31 cellular contexts compared by ENCODE assay signal in the genomic region with DNA sequence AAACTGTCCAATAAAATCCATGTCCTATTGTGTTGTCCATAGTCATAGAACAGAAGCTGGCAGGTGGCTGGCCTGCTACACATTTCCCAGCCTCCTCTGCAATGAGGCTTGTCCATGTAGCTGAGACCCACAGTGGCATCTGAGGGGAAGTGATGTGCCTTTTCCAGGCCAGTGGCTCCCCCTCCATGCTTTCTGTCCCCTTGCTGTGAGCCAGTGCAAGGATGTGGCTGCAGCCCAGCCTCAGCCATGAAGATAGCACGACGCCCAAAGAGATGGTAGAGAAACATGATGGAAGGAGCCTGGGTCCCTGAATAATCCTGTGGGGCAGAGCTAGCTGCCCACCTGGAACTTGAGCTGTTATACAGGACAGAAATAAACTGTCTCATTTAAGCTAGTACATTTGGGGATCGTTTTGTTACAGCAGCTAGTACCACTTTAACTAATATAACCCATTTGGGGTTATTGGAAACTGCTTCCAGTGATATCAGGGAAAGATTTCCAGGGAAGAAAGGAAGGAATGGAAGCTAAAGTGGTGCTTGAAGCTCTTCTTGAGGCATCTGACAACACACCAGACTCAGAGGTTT.
"Had no signal": no experiment of that assay in that cellular context is flagged by ENCODE, and none has a peak within 500 bp of the region (broad histone marks: within the 10 kb centered on the region; RNA-seq: fewer than 3 reads in every experiment).

No MANE protein-coding gene starts in this region.

- H3K4me3 Mint-ChIP-seq: effector memory CD8-positive, alpha-beta T cell; immature natural killer cell; memory B cell; mesothelial cell of epicardium; naive thymus-derived CD4-positive, alpha-beta T cell; nephron; neural progenitor cell; stimulated activated memory B cell treated with anti-CD40 and anti-IgM and Interleukin-4, amounts not matched to agents 10 μg/mL and 1 μg/mL and 100 μg/mL, for 72 hours had no signal

- H3K9me3 ChIP-seq: esophagus squamous epithelium, heart right ventricle, left ventricle myocardium inferior, lower lobe of right lung, mucosa of descending colon, ovary, sigmoid colon, testis, tibial artery, upper lobe of left lung had no signal

- H3K36me3 Mint-ChIP-seq: immature natural killer cell, neural progenitor cell had no signal

- H3K27me3 ChIP-seq: esophagus squamous epithelium, heart right ventricle, neural progenitor cell, ovary, sigmoid colon, testis, tibial artery, upper lobe of left lung had no signal

- H3K36me3 ChIP-seq: lower lobe of right lung, neural progenitor cell, ovary had no signal

- ATAC-seq: effector memory CD8-positive, alpha-beta T cell; heart right ventricle; lower lobe of right lung; naive thymus-derived CD4-positive, alpha-beta T cell; stimulated activated memory B cell treated with anti-CD40 and anti-IgM and Interleukin-4, amounts not matched to agents 10 μg/mL and 1 μg/mL and 100 μg/mL, for 72 hours; stimulated activated naive CD8-positive, alpha-beta T cell treated with anti-CD3 and anti-CD28 coated beads, Interleukin-15, Interleukin-2, amounts not matched to agents 100 U/mL and 50 U/mL, for 24 hours had no signal

- H3K4me2 ChIP-seq: neural progenitor cell had no signal

- H3K27me3 Mint-ChIP-seq: effector memory CD8-positive, alpha-beta T cell; memory B cell; naive thymus-derived CD4-positive, alpha-beta T cell; stimulated activated memory B cell treated with anti-CD40 and anti-IgM and Interleukin-4, amounts not matched to agents 10 μg/mL and 1 μg/mL and 100 μg/mL, for 72 hours had no signal

- FAIRE-seq: endometrium, urothelium cell line had no signal

- H3K9me3 Mint-ChIP-seq: effector memory CD8-positive, alpha-beta T cell; immature natural killer cell; memory B cell; mesothelial cell of epicardium; naive thymus-derived CD4-positive, alpha-beta T cell; nephron; neural progenitor cell had no signal

- H3K4me3 ChIP-seq: coronary artery, esophagus squamous epithelium, heart right ventricle, left ventricle myocardium inferior, lower lobe of right lung, mucosa of descending colon, neural progenitor cell, ovary, sigmoid colon, testis, tibial artery, upper lobe of left lung had no signal

- H2AFZ ChIP-seq: neural progenitor cell had no signal

- H3K4me1 ChIP-seq: esophagus squamous epithelium, sigmoid colon had no signal

- H3K27ac ChIP-seq: coronary artery, esophagus squamous epithelium, heart right ventricle, left ventricle myocardium inferior, lower lobe of right lung, neural progenitor cell, ovary, sigmoid colon, testis, tibial artery, upper lobe of left lung had no signal

- DNase-seq: dermis blood vessel endothelial cell; effector memory CD8-positive, alpha-beta T cell; esophagus squamous epithelium; foreskin melanocyte; glutamatergic neuron; heart right ventricle; hypothalamus; immature natural killer cell; islet precursor cell; kidney glomerular epithelial cell; left ventricle myocardium inferior; lower lobe of right lung; naive thymus-derived CD4-positive, alpha-beta T cell; occipital lobe; ovary; sigmoid colon; stimulated activated CD4-positive, alpha-beta T cell treated with anti-CD3 and anti-CD28 coated beads, Interleukin-4, amount 100 ng/mL, for 4 hours; stimulated activated naive CD8-positive, alpha-beta T cell treated with anti-CD3 and anti-CD28 coated beads, Interleukin-15, Interleukin-2, amounts not matched to agents 100 U/mL and 50 U/mL, for 24 hours; substantia nigra; testis; tibial artery; upper lobe of left lung had no signal

- H3K4me1 Mint-ChIP-seq: immature natural killer cell; mesothelial cell of epicardium; nephron; neural progenitor cell; stimulated activated memory B cell treated with anti-CD40 and anti-IgM and Interleukin-4, amounts not matched to agents 10 μg/mL and 1 μg/mL and 100 μg/mL, for 72 hours had no signal

- H3K9ac ChIP-seq: neural progenitor cell had no signal

- H3K27ac Mint-ChIP-seq: effector memory CD8-positive, alpha-beta T cell; immature natural killer cell; memory B cell; mesothelial cell of epicardium; naive thymus-derived CD4-positive, alpha-beta T cell; nephron; neural progenitor cell; stimulated activated memory B cell treated with anti-CD40 and anti-IgM and Interleukin-4, amounts not matched to agents 10 μg/mL and 1 μg/mL and 100 μg/mL, for 72 hours had no signal
